Comparison of ENCODE assay signal across 25 cellular contexts in the genomic region with DNA sequence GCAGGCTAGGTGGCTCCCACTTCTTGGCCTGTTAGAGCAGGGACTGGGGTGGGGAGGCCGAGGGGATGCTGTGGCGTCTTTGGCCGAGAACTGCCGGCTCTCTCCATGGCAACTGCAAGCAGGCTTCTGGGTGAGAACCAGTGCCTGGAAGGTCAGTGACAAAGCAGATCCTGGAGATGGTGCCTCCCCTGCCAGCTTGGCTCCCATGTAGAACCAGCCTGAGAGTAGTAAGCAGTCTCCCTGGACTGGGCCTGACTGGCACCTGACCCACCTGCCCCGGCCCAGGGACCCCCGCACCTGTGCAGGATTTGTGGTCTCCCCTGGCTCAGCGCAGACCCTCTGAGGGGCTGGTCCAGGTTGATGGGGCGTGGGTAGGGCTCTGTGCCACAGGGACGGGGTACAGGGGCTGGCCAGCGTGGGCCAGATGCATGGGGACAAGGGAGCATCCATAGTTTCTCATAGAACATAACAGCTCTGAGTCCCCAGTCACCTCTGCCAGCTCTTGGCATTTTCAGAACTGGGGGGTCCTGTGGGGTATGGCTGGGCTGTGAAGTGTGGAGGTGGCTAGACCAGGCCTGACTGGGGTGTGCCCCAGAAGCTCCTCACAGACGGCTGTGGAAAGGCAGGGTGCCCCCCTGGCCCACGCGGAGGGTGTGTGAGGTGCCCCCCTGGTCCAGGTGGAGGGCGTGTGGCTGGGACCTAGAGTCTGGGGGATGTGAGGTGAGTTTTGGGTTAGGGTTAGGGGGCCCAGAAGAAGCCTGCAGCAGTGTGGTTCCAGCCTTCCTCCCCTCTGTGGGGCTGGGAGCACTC. TPM values are rescaled to one million over a fixed set of nuclear protein-coding genes. Genes with fewer than 3 reads are reported as not detected.
DNase-seq lines count a peak whose midpoint lies in the region; ATAC-seq and TF ChIP-seq lines count a peak whose summit lies in the region.
"Had no signal": no experiment of that assay in that cellular context is flagged by ENCODE, and none has a peak within 500 bp of the region (broad histone marks: within the 10 kb centered on the region; RNA-seq: fewer than 3 reads in every experiment).

No MANE protein-coding gene starts in this region.

- no peak overlapping the region for H3K14ac ChIP-seq in H9 (ENCODE audit: insufficient read depth, low read length)

- H3K36me3 Mint-ChIP-seq in endodermal cell (ENCODE audit: low read depth) (no peaks in the 10 kb centered on the region), H9 (ENCODE audit: insufficient read depth in 1 of 3, low read depth in 3 of 3) (peaks cover 0 to 5% (median 2%) of the 10 kb centered on the region in 3 experiments; a peak in 3 of 7 replicates)
- no peaks in the 10 kb centered on the region for H3K36me3 Mint-ChIP-seq in natural killer cell treated with Interleukin-12 subunit alpha and Interleukin-12 subunit beta and Interleukin-15 and Interleukin-18, amount 100 ng/mL, for 72 hours
- H3K36me3 Mint-ChIP-seq: CD4-positive, alpha-beta memory T cell had no signal

- H2BK20ac ChIP-seq in H9 (ENCODE audit: low read depth, low read length, poor library complexity, severe bottlenecking): no peak overlapping the region

- peaks cover 6% of the 10 kb centered on the region for H4K20me1 ChIP-seq in H9 (ENCODE audit: control insufficient read depth, insufficient read depth, insufficient read length)

- H3T11ph ChIP-seq in H9 (ENCODE audit: low read length): no peak overlapping the region

- H3K4me2 ChIP-seq in H9 (ENCODE audit: insufficient read depth, insufficient read length, low read length): no peak overlapping the region
- H3K4me2 ChIP-seq: KMS-11, PC-9 had no signal

- H3K4me3 ChIP-seq in left ventricle myocardium inferior (no peak overlapping the region), endodermal cell (ENCODE audit: low read length) (no peak overlapping the region)
- H3K4me3 ChIP-seq: GM23248, PC-9 had no signal

- H3K79me2 ChIP-seq in H9 (ENCODE audit: insufficient read depth, low read length): no peaks in the 10 kb centered on the region

- intact Hi-C loops in Right ventricle myocardium superior (cut with DNase I) (no loop called here), left ventricle myocardium inferior (cut with micrococcal nuclease) (no loop called here)

- H3K56ac ChIP-seq in H9 (ENCODE audit: insufficient read length, low read depth, low read length): no peak overlapping the region

- no peak overlapping the region for H2BK15ac ChIP-seq in H9 (ENCODE audit: low read depth, low read length)

- in situ Hi-C loops in KBM-7 (cut with MboI; ENCODE audit: low pct_unique_long_range_greater_than_20kb, low sequenced_read_pairs): no loop called here

- H3K9ac ChIP-seq in endodermal cell (ENCODE audit: extremely low read depth, low read length, poor library complexity, severe bottlenecking) (no peak overlapping the region), H9 (ENCODE audit: extremely low read depth, insufficient read length, low read length) (no peak overlapping the region)
- H3K9ac ChIP-seq: GM23248, KMS-11 had no signal

- H3K9me3 Mint-ChIP-seq in endodermal cell: peaks cover 5% of the 10 kb centered on the region
- H3K9me3 Mint-ChIP-seq in natural killer cell treated with Interleukin-12 subunit alpha and Interleukin-12 subunit beta and Interleukin-15 and Interleukin-18, amount 100 ng/mL, for 72 hours: no peaks in the 10 kb centered on the region
- H3K9me3 Mint-ChIP-seq in H9: peaks cover 3 to 5% of the 10 kb centered on the region in 2 experiments; a peak in 4 of 5 replicates

- WGBS in endodermal cell (ENCODE audit: insufficient coverage in 1 of 2, insufficient read length in 1 of 2), 2 experiments: 81 to 92% methylated on average over 5 to 14 of the region's 14 CpGs
- WGBS in H9 (ENCODE audit: extremely low coverage, insufficient read length, low lambda C conversion rate): no CpG with 5 or more reads among the region's 14 CpGs

- H2AK5ac ChIP-seq in H9 (ENCODE audit: insufficient read length, low read length): no peak overlapping the region

- ATAC-seq in Right ventricle myocardium superior (ENCODE audit: poor library complexity): no peak
- ATAC-seq in natural killer cell treated with Interleukin-12 subunit alpha and Interleukin-12 subunit beta and Interleukin-15 and Interleukin-18, amount 100 ng/mL, for 72 hours: peak; percentile 28 to 52

- H3K9me3 ChIP-seq in left ventricle myocardium inferior (replicated peaks) (peaks cover 22% of the 10 kb centered on the region), endodermal cell (ENCODE audit: control insufficient read depth, low read length) (peaks cover 25% of the 10 kb centered on the region), H9 (ENCODE audit: control insufficient read depth, low read depth, low read length) (no peaks in the 10 kb centered on the region)

- H3K79me1 ChIP-seq in H9 (ENCODE audit: insufficient read depth, low read depth, low read length, poor library complexity, severe bottlenecking): no peaks in the 10 kb centered on the region

- H3K27me3 Mint-ChIP-seq in endodermal cell (ENCODE audit: insufficient read depth) (no peaks in the 10 kb centered on the region), H9 (ENCODE audit: low read depth) (no peaks in the 10 kb centered on the region)
- peaks cover 15 to 25% of the 10 kb centered on the region in 2 donors for H3K27me3 Mint-ChIP-seq in natural killer cell treated with Interleukin-12 subunit alpha and Interleukin-12 subunit beta and Interleukin-15 and Interleukin-18, amount 100 ng/mL, for 72 hours

- H3K18ac ChIP-seq in H9 (ENCODE audit: insufficient read length, low read depth, low read length): no peak overlapping the region

- H3K4me1 Mint-ChIP-seq in endodermal cell: no peaks in the 10 kb centered on the region
- no peaks in the 10 kb centered on the region for H3K4me1 Mint-ChIP-seq in natural killer cell treated with Interleukin-12 subunit alpha and Interleukin-12 subunit beta and Interleukin-15 and Interleukin-18, amount 100 ng/mL, for 72 hours (ENCODE audit: low read depth in 2 of 2)
- H3K4me1 Mint-ChIP-seq in H9: no peaks in the 10 kb centered on the region
- H3K4me1 Mint-ChIP-seq: CD4-positive, alpha-beta memory T cell had no signal

- H3K4me3 Mint-ChIP-seq in endodermal cell (no peak overlapping the region), H9 (no peak overlapping the region)
- no peak overlapping the region for H3K4me3 Mint-ChIP-seq in natural killer cell treated with Interleukin-12 subunit alpha and Interleukin-12 subunit beta and Interleukin-15 and Interleukin-18, amount 100 ng/mL, for 72 hours
- H3K4me3 Mint-ChIP-seq: CD4-positive, alpha-beta memory T cell had no signal

- H4K5ac ChIP-seq in H9 (ENCODE audit: insufficient read length, low read depth, low read length): no peak overlapping the region

- peaks cover 64% of the 10 kb centered on the region for H3K27me3 ChIP-seq in left ventricle myocardium inferior (ENCODE audit: low read depth)
- H3K27me3 ChIP-seq in endodermal cell (ENCODE audit: control insufficient read depth, insufficient read depth, low read length, poor library complexity, severe bottlenecking): no peaks in the 10 kb centered on the region
- no peaks in the 10 kb centered on the region for H3K27me3 ChIP-seq in H9 (ENCODE audit: insufficient read depth, low read length)

- no peak overlapping the region for H2BK12ac ChIP-seq in H9 (ENCODE audit: insufficient read length, low read depth, low read length)

- H3K4me1 ChIP-seq in left ventricle myocardium inferior: no peaks in the 10 kb centered on the region
- H3K4me1 ChIP-seq in endodermal cell (ENCODE audit: control insufficient read depth, insufficient read depth, low read length): no peaks in the 10 kb centered on the region
- no peaks in the 10 kb centered on the region for H3K4me1 ChIP-seq in H9 (ENCODE audit: insufficient read depth, low read length)

- H4K91ac ChIP-seq in H9 (ENCODE audit: insufficient read length, low read depth, low read length): no peak overlapping the region

- no peak overlapping the region for H2BK120ac ChIP-seq in H9 (ENCODE audit: low read depth, low read length, poor library complexity, severe bottlenecking)

- H3K27ac Mint-ChIP-seq in endodermal cell: no peak overlapping the region
- no peak overlapping the region for H3K27ac Mint-ChIP-seq in natural killer cell treated with Interleukin-12 subunit alpha and Interleukin-12 subunit beta and Interleukin-15 and Interleukin-18, amount 100 ng/mL, for 72 hours
- H3K27ac Mint-ChIP-seq in H9: no peak overlapping the region; a peak in 1 of 7 replicates
- H3K27ac Mint-ChIP-seq: CD4-positive, alpha-beta memory T cell had no signal

- H3K4ac ChIP-seq in H9 (ENCODE audit: low read depth, low read length): no peak overlapping the region

- no peaks in the 10 kb centered on the region for H3K23me2 ChIP-seq in H9 (ENCODE audit: insufficient read length, low read depth, low read length, poor library complexity, severe bottlenecking)

- DNase-seq in Right ventricle myocardium superior (peak; percentile 14), left ventricle myocardium inferior (no peak), endodermal cell (peak; percentile 31), H9 (no peak), KBM-7 (no peak), SIG-M5 (lab: John Stamatoyannopoulos, UW) (no peak)
- DNase-seq in natural killer cell treated with Interleukin-12 subunit alpha and Interleukin-12 subunit beta and Interleukin-15 and Interleukin-18, amount 100 ng/mL, for 72 hours (ENCODE audit: low spot score): no peak
- DNase-seq in stimulated activated naive CD4-positive, alpha-beta T cell (lab: John Stamatoyannopoulos, UW): no peak
- DNase-seq: AML-193; C1 segment of cervical spinal cord; CD4-positive, alpha-beta memory T cell; COR-L47; DMS53; GM23248; HCEC 1CT; MM.1S; NCI-H2029; NCI-H446 treated with DMSO at 0.1 percent for 48 hours; NCI-H526; NCI-H82; PC-9; SHP77 had no signal

- H2BK5ac ChIP-seq in H9 (ENCODE audit: insufficient read length, low read length): no peak overlapping the region

- H3K36me3 ChIP-seq in left ventricle myocardium inferior (no peaks in the 10 kb centered on the region), endodermal cell (ENCODE audit: control insufficient read depth, insufficient read depth, low read length) (no peaks in the 10 kb centered on the region)

- no peak overlapping the region for H2AFZ ChIP-seq in H9 (ENCODE audit: low read length)
- H2AFZ ChIP-seq: GM23248, PC-9 had no signal

- H3K23ac ChIP-seq in H9 (ENCODE audit: insufficient read length, low read depth, low read length): no peak overlapping the region

- TF ChIP-seq CTCF in left ventricle myocardium inferior (IDR thresholded peaks at IDR 0.05; ENCODE audit: borderline replicate concordance) (no peak), endodermal cell (conservative IDR thresholded peaks at IDR 0.05) (no peak), H9 (conservative IDR thresholded peaks at IDR 0.05) (no peak)

- no peak overlapping the region for H4K8ac ChIP-seq in H9 (replicated peaks; ENCODE audit: insufficient read length, low read depth, low read length)

- H3K27ac ChIP-seq in left ventricle myocardium inferior (replicated peaks) (no peak overlapping the region), endodermal cell (ENCODE audit: low read depth, low read length) (no peak overlapping the region), H9 (ENCODE audit: insufficient read length, low read depth, low read length) (no peak overlapping the region)
- H3K27ac ChIP-seq: GM23248, KMS-11, PC-9 had no signal

RNA-seq across cellular contexts. Expression of gene CACNA1B, which starts 22.2 kb away (rescaled TPM):
- total RNA-seq in Right ventricle myocardium superior: 0.46 TPM
- total RNA-seq in left ventricle myocardium inferior: 0.19 TPM
- 1 to 10 TPM; 3.6 to 7.9 TPM for total RNA-seq in endodermal cell
- polyA plus RNA-seq in endodermal cell (2013, experiment 1 of 2): 1.7 TPM
- 1.1 TPM for polyA plus RNA-seq in endodermal cell (2013, experiment 2 of 2)
- under 1 TPM; 0.11 to 0.90 TPM for total RNA-seq in natural killer cell treated with Interleukin-12 subunit alpha and Interleukin-12 subunit beta and Interleukin-15 and Interleukin-18, amount 100 ng/mL, for 72 hours
- 6.5 and 7.8 TPM in 2 replicates for total RNA-seq in H9 (2021)
- total RNA-seq: A172; CD4-positive, alpha-beta memory T cell; GM23248; PC-9; RPMI7951 had no signal
- polyA plus RNA-seq: CD4-positive, alpha-beta memory T cell; GM23248 had no signal

Comparison
In these comparisons a context has a peak if more than half of its experiments do, and no peak if none do; other contexts are left out.
1. DNase-seq: peak in Right ventricle myocardium superior (single experiment) and endodermal cell (single experiment); none in left ventricle myocardium inferior (single experiment), natural killer cell treated with Interleukin-12 subunit alpha and Interleukin-12 subunit beta and Interleukin-15 and Interleukin-18, amount 100 ng/mL, for 72 hours (single experiment), H9 (single experiment), KBM-7 (single experiment), stimulated activated naive CD4-positive, alpha-beta T cell (0 of 6) and SIG-M5 (single experiment).